20 cellular contexts compared by ENCODE assay signal in genomic region chr20:37984018-37984785, GRCh38. TPM values are rescaled to one million over a fixed set of nuclear protein-coding genes. Genes with fewer than 3 reads are reported as not detected.
DNase-seq lines count a peak whose midpoint lies in the region; ATAC-seq and TF ChIP-seq lines count a peak whose summit lies in the region.
"Had no signal": no experiment of that assay in that cellular context is flagged by ENCODE, and none has a peak within 500 bp of the region (broad histone marks: within the 10 kb centered on the region; RNA-seq: fewer than 3 reads in every experiment).

No MANE protein-coding gene starts in this region.

- in situ Hi-C loops in transverse colon (cut with MboI; ENCODE audit: low pct_ligation_motif_present in 1 of 4, low pct_unique_long_range_greater_than_20kb in 1 of 4, low sequenced_read_pairs in 3 of 4), result loop anchor here in 2 of 4 donors (25.0 kb wide), 1 partner anchor 422 kb away; no protein-coding TSS in a partner anchor

- no peak for TF ChIP-seq EP300 in transverse colon (IDR thresholded peaks at IDR 0.05; ENCODE audit: low read depth)

- intact Hi-C loops in Right ventricle myocardium inferior (cut with DNase I) (no loop called here), cardiac septum (cut with DNase I) (no loop called here), transverse colon (cut with DNase I; ENCODE audit: low total_unique reads) (loop anchor here (10.0 kb wide), 1 partner anchor 229 kb away; no protein-coding TSS in a partner anchor)

- TF ChIP-seq CTCF in lung (IDR thresholded peaks at IDR 0.05; ENCODE audit: control extremely low read depth, extremely low read depth) (no peak), transverse colon (IDR thresholded peaks at IDR 0.05) (no peak)

- H3K27ac ChIP-seq in cingulate gyrus (ENCODE audit: low read depth, low read length) (peak overlapping the region; percentile 40), lung (ENCODE audit: low read depth in 1 of 2, low read length in 1 of 2) (peak overlapping the region; percentile 6 to 38), transverse colon (no peak overlapping the region)
- H3K27ac ChIP-seq: hepatocyte, KMS-11 had no signal

- TF ChIP-seq POLR2A in transverse colon (IDR thresholded peaks at IDR 0.05), result no peak

- no peak overlapping the region for H3K4me3 ChIP-seq in lung
- H3K4me3 ChIP-seq in transverse colon, result no peak overlapping the region
- H3K4me3 ChIP-seq: hepatocyte had no signal

- ATAC-seq in Right ventricle myocardium inferior (peak; percentile 60), lung (ENCODE audit: insufficient read depth, low FRiP score) (no peak)
- ATAC-seq: activated CD8-positive, alpha-beta T cell treated with anti-CD3 and anti-CD28 coated beads for 36 hours; esophagus mucosa; naive thymus-derived CD8-positive, alpha-beta T cell; stimulated activated effector memory CD8-positive, alpha-beta T cell treated with anti-CD3 and anti-CD28 coated beads, Interleukin-12 subunit alpha, Interleukin-12 subunit beta, amount 100 ng/mL, for 72 hours had no signal

- H3K4me1 ChIP-seq in lung (ENCODE audit: control insufficient read depth in 2 of 2, insufficient read depth in 2 of 2, low read length in 2 of 2), result peaks cover 3 to 7% of the 10 kb centered on the region in 2 donors
- H3K4me1 ChIP-seq in transverse colon, result peaks cover 8 to 18% (median 16%) of the 10 kb centered on the region in 4 donors

- H3K36me3 ChIP-seq in lung (ENCODE audit: control insufficient read depth in 2 of 2, insufficient read depth in 2 of 2, low read length in 2 of 2) (peaks cover 0 to 14% of the 10 kb centered on the region in 2 donors), transverse colon (peaks cover 0 to 3% (median 0%) of the 10 kb centered on the region in 4 donors)

- H3K27me3 ChIP-seq in lung (ENCODE audit: control insufficient read depth, insufficient read depth) (no peaks in the 10 kb centered on the region), transverse colon (no peaks in the 10 kb centered on the region)
- H3K27me3 ChIP-seq: hepatocyte had no signal

- peaks cover 0 to 2% of the 10 kb centered on the region in 2 donors for H3K9me3 ChIP-seq in lung (ENCODE audit: control insufficient read depth in 2 of 2, insufficient read depth in 1 of 2, low read length in 1 of 2)
- H3K9me3 ChIP-seq in transverse colon, result no peaks in the 10 kb centered on the region

- 85 to 92% methylated on average over 14 of the region's 14 CpGs for WGBS in lung, 2 donors
- 93% methylated on average over 14 of the region's 14 CpGs; no CpG with 5 or more reads in 1 of the 2 donors for WGBS in transverse colon (ENCODE audit: low coverage in 1 of 2), 2 donors

- no peak for DNase-seq in Right ventricle myocardium inferior (ENCODE audit: missing footprints)
- DNase-seq in cardiac septum (ENCODE audit: low spot score), result no peak
- DNase-seq in lung (ENCODE audit: low spot score), result no peak
- DNase-seq in hepatic stellate cell (ENCODE audit: low spot score), result no peak
- no peak for DNase-seq in RPMI8226
- DNase-seq in transverse colon, result no peak
- DNase-seq in NCI-H187 (lab: John Stamatoyannopoulos, UW), result no peak
- DNase-seq: activated CD8-positive, alpha-beta T cell treated with anti-CD3 and anti-CD28 coated beads for 36 hours; aorta; cortex of kidney; DMS153; HCEC 1CT; naive thymus-derived CD8-positive, alpha-beta T cell; NCI-H1930; retina had no signal

RNA-seq across cellular contexts. Expression of gene TTI1, which starts 49.1 kb away (rescaled TPM):
- total RNA-seq in Right ventricle myocardium inferior, result 12.4 TPM
- 11.4 TPM for total RNA-seq in cardiac septum
- 10 to 100 TPM; 18.0 to 33.8 TPM for total RNA-seq in lung
- 10 to 100 TPM in 1 of 2 donors, 1 to 10 TPM in 1; 6.7 to 13.0 TPM for polyA plus RNA-seq in lung
- 10 to 100 TPM in 2 of 4 donors, 1 to 10 TPM in 2; 4.5 to 19.5 (median 9.4) TPM for total RNA-seq in transverse colon

RNA-seq across cellular contexts. Expression of gene RPRD1B, which starts 49.3 kb away (rescaled TPM):
- total RNA-seq in Right ventricle myocardium inferior (84.7 TPM), cardiac septum (62.2 TPM), lung (10 to 100 TPM; 32.8 to 58.6 TPM), transverse colon (10 to 100 TPM; 16.5 to 35.9 (median 21.0) TPM)
- polyA plus RNA-seq in lung, result 10 to 100 TPM in 1 of 2 donors, 1 to 10 TPM in 1; 6.8 to 20.4 TPM

Comparison
In these comparisons a context has a peak if more than half of its experiments do, and no peak if none do; other contexts are left out.
1. H3K27ac ChIP-seq: peak in cingulate gyrus (single experiment) and lung (2 of 2); none in transverse colon (0 of 4).